In genomic region chr4:141131738-141132688, GRCh38 we compare ENCODE assay signal across 8 cellular contexts. TPM values are rescaled to one million over a fixed set of nuclear protein-coding genes. Genes with fewer than 3 reads are reported as not detected.
A peak's percentile ranks its signal among the peaks of the same experiment; 100 is the strongest.
DNase-seq lines count a peak whose midpoint lies in the region; ATAC-seq and TF ChIP-seq lines count a peak whose summit lies in the region.

No MANE protein-coding gene starts in this region.

- H3K9me3 ChIP-seq in upper lobe of left lung: no peaks in the 10 kb centered on the region

- WGBS in upper lobe of left lung, 2 donors: 8 to 14% methylated on average over 12 to 52 of the region's 71 CpGs

- no peak for TF ChIP-seq POLR2A in upper lobe of left lung (IDR thresholded peaks at IDR 0.05)

- peaks cover 51% of the 10 kb centered on the region for H3K27me3 Mint-ChIP-seq in activated naive CD4-positive, alpha-beta T cell treated with anti-CD3 and anti-CD28 coated beads, Interleukin-2, amount 50 U/mL, for 24 hours
- peaks cover 26% of the 10 kb centered on the region for H3K27me3 Mint-ChIP-seq in memory B cell

- ATAC-seq in memory B cell (ENCODE audit: low read depth): no peak
- peak; percentile 29 to 45 for ATAC-seq in upper lobe of left lung (ENCODE audit: low FRiP score in 2 of 2)

- H3K4me3 ChIP-seq in LNCaP clone FGC (ENCODE audit: low read depth, low read length) (peak overlapping the region; percentile 63), upper lobe of left lung (peak overlapping the region; percentile 51 to 69 (median 56))

- no peak for DNase-seq in activated naive CD4-positive, alpha-beta T cell (lab: John Stamatoyannopoulos, UW)
- DNase-seq in LNCaP clone FGC (ENCODE audit: low read depth): no peak
- no peak for DNase-seq in memory B cell (ENCODE audit: low spot score in 2 of 2)
- DNase-seq in upper lobe of left lung: peak in 1 of 2 donors; percentile 79
- no peak for DNase-seq in NCI-H187 (lab: John Stamatoyannopoulos, UW)
- no peak for DNase-seq in GM19240 (ENCODE audit: insufficient read length, low spot score)

- H3K4me1 ChIP-seq in upper lobe of left lung: peaks cover 13 to 23% (median 16%) of the 10 kb centered on the region in 4 donors

- peak overlapping the region; percentile 64 for H3K4me3 Mint-ChIP-seq in activated naive CD4-positive, alpha-beta T cell treated with anti-CD3 and anti-CD28 coated beads, Interleukin-2, amount 50 U/mL, for 24 hours
- peak overlapping the region; percentile 38 for H3K4me3 Mint-ChIP-seq in memory B cell

- H3K27ac Mint-ChIP-seq in activated naive CD4-positive, alpha-beta T cell treated with anti-CD3 and anti-CD28 coated beads, Interleukin-2, amount 50 U/mL, for 24 hours: no peak overlapping the region
- H3K27ac Mint-ChIP-seq in memory B cell: no peak overlapping the region

- peaks cover 0 to 17% (median 8%) of the 10 kb centered on the region in 4 donors for H3K27me3 ChIP-seq in upper lobe of left lung

- no peaks in the 10 kb centered on the region for H3K9me3 Mint-ChIP-seq in activated naive CD4-positive, alpha-beta T cell treated with anti-CD3 and anti-CD28 coated beads, Interleukin-2, amount 50 U/mL, for 24 hours
- no peaks in the 10 kb centered on the region for H3K9me3 Mint-ChIP-seq in memory B cell

- peaks cover 7% of the 10 kb centered on the region for H3K4me1 Mint-ChIP-seq in activated naive CD4-positive, alpha-beta T cell treated with anti-CD3 and anti-CD28 coated beads, Interleukin-2, amount 50 U/mL, for 24 hours
- peaks cover 14% of the 10 kb centered on the region for H3K4me1 Mint-ChIP-seq in memory B cell

- no peak for TF ChIP-seq EP300 in upper lobe of left lung (IDR thresholded peaks at IDR 0.05)

- TF ChIP-seq CTCF in LNCaP clone FGC (IDR thresholded peaks at IDR 0.05; ENCODE audit: control insufficient read depth, extremely low read depth, insufficient read depth) (no peak), upper lobe of left lung (IDR thresholded peaks at IDR 0.05) (no peak)

- H3K36me3 ChIP-seq in upper lobe of left lung: no peaks in the 10 kb centered on the region

- H3K27ac ChIP-seq in cingulate gyrus (ENCODE audit: low read depth, low read length) (peak overlapping the region; percentile 8), upper lobe of left lung (peak overlapping the region in 1 of 4 donors; percentile 49)

- no peaks in the 10 kb centered on the region for H3K36me3 Mint-ChIP-seq in activated naive CD4-positive, alpha-beta T cell treated with anti-CD3 and anti-CD28 coated beads, Interleukin-2, amount 50 U/mL, for 24 hours
- H3K36me3 Mint-ChIP-seq in memory B cell: no peaks in the 10 kb centered on the region

RNA-seq across cellular contexts. Expression of gene RNF150, which starts 1.3 kb away (rescaled TPM):
- 1 to 10 TPM in 5 of 6 donors, under 1 TPM in 1; 0.46 to 2.1 (median 1.4) TPM for total RNA-seq in upper lobe of left lung
